ENCODE assay signal across 1 cellular context in the genomic region with DNA sequence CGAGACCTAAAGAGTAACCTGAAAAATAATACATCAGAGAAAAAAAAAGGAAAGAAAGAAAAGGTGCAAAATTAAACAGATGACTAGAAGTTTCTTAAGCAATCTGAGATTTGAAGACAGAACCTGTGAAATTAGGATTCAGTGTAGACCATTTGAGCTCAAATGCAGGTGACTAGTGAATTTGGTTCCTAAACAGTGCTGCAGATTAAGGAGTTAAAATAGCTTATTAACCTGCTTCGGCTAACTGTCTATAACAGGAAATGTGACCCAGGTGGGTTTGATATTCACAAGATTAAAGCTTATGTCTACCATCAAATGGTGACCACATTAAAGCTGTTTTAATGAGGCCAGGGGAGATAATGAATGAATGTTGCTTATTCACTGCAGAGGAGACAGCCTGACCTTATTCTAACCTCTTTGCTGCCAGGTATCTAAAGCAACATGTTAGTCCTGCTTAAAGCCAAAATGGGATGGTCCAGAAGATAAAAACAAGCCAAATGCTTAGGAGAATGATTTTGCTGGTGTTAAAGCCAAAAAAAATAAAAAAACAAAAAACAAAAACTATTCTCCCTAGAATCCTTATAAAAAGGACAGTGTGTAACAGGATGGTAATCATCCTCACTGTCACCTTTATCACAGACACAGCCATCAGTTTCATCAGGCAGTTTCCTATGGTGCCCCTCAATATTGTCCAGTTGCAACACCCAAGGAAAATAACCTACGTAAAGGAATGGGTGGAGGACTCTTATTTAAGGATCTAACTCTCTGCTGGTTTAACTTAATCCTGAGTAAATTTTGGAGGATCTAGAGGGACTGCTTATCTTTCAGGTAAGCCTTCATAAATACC.
TF ChIP-seq lines count a peak whose summit lies in the region.

No MANE protein-coding gene starts in this region.

TF ChIP-seq in K562, 482 proteins besides CTCF, POLR2A, EP300 and RAD21 (continued from another document):
- TF ChIP-seq USF1 (CRISPR knock-in tag; IDR thresholded peaks at IDR 0.05) (no peak), TBL1XR1 (IDR thresholded peaks at IDR 0.05; ENCODE audit: low read length in 2 of 2) (no peak; a peak in 1 of 4 replicates), KLF13 (tag; IDR thresholded peaks at IDR 0.05; ENCODE audit: borderline replicate concordance, low read depth) (no peak), EP400 (IDR thresholded peaks at IDR 0.05) (no peak), CC2D1A (IDR thresholded peaks at IDR 0.05) (no peak; the same call in 1 of the 2 replicates), PTBP1 (IDR thresholded peaks at IDR 0.05; ENCODE audit: low read depth, low read length) (no peak), EGR1 (conservative IDR thresholded peaks at IDR 0.05) (no peak), ZFP91 (CRISPR knock-in tag; IDR thresholded peaks at IDR 0.05) (no peak), MIER1 (IDR thresholded peaks at IDR 0.05; ENCODE audit: low read depth) (no peak)
- TF ChIP-seq, protein P1, sequence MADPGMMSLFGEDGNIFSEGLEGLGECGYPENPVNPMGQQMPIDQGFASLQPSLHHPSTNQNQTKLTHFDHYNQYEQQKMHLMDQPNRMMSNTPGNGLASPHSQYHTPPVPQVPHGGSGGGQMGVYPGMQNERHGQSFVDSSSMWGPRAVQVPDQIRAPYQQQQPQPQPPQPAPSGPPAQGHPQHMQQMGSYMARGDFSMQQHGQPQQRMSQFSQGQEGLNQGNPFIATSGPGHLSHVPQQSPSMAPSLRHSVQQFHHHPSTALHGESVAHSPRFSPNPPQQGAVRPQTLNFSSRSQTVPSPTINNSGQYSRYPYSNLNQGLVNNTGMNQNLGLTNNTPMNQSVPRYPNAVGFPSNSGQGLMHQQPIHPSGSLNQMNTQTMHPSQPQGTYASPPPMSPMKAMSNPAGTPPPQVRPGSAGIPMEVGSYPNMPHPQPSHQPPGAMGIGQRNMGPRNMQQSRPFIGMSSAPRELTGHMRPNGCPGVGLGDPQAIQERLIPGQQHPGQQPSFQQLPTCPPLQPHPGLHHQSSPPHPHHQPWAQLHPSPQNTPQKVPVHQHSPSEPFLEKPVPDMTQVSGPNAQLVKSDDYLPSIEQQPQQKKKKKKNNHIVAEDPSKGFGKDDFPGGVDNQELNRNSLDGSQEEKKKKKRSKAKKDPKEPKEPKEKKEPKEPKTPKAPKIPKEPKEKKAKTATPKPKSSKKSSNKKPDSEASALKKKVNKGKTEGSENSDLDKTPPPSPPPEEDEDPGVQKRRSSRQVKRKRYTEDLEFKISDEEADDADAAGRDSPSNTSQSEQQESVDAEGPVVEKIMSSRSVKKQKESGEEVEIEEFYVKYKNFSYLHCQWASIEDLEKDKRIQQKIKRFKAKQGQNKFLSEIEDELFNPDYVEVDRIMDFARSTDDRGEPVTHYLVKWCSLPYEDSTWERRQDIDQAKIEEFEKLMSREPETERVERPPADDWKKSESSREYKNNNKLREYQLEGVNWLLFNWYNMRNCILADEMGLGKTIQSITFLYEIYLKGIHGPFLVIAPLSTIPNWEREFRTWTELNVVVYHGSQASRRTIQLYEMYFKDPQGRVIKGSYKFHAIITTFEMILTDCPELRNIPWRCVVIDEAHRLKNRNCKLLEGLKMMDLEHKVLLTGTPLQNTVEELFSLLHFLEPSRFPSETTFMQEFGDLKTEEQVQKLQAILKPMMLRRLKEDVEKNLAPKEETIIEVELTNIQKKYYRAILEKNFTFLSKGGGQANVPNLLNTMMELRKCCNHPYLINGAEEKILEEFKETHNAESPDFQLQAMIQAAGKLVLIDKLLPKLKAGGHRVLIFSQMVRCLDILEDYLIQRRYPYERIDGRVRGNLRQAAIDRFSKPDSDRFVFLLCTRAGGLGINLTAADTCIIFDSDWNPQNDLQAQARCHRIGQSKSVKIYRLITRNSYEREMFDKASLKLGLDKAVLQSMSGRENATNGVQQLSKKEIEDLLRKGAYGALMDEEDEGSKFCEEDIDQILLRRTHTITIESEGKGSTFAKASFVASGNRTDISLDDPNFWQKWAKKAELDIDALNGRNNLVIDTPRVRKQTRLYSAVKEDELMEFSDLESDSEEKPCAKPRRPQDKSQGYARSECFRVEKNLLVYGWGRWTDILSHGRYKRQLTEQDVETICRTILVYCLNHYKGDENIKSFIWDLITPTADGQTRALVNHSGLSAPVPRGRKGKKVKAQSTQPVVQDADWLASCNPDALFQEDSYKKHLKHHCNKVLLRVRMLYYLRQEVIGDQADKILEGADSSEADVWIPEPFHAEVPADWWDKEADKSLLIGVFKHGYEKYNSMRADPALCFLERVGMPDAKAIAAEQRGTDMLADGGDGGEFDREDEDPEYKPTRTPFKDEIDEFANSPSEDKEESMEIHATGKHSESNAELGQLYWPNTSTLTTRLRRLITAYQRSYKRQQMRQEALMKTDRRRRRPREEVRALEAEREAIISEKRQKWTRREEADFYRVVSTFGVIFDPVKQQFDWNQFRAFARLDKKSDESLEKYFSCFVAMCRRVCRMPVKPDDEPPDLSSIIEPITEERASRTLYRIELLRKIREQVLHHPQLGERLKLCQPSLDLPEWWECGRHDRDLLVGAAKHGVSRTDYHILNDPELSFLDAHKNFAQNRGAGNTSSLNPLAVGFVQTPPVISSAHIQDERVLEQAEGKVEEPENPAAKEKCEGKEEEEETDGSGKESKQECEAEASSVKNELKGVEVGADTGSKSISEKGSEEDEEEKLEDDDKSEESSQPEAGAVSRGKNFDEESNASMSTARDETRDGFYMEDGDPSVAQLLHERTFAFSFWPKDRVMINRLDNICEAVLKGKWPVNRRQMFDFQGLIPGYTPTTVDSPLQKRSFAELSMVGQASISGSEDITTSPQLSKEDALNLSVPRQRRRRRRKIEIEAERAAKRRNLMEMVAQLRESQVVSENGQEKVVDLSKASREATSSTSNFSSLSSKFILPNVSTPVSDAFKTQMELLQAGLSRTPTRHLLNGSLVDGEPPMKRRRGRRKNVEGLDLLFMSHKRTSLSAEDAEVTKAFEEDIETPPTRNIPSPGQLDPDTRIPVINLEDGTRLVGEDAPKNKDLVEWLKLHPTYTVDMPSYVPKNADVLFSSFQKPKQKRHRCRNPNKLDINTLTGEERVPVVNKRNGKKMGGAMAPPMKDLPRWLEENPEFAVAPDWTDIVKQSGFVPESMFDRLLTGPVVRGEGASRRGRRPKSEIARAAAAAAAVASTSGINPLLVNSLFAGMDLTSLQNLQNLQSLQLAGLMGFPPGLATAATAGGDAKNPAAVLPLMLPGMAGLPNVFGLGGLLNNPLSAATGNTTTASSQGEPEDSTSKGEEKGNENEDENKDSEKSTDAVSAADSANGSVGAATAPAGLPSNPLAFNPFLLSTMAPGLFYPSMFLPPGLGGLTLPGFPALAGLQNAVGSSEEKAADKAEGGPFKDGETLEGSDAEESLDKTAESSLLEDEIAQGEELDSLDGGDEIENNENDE (IDR thresholded peaks at IDR 0.05; ENCODE audit: low read depth, low read length): no peak
